ENCODE assay signal across 8 cellular contexts in genomic region chr11:64767344-64768299, GRCh38. TPM values are rescaled to one million over a fixed set of nuclear protein-coding genes. Genes with fewer than 3 reads are reported as not detected.
A peak's percentile ranks its signal among the peaks of the same experiment; 100 is the strongest.
DNase-seq lines count a peak whose midpoint lies in the region; ATAC-seq and TF ChIP-seq lines count a peak whose summit lies in the region.

No MANE protein-coding gene starts in this region.

- intact Hi-C loops in esophagus muscularis mucosa (cut with DNase I): no loop called here
- intact Hi-C loops in testis (cut with DNase I; ENCODE audit: low total_unique reads): no loop called here

- no peak overlapping the region for H2AFZ ChIP-seq in neuronal stem cell (ENCODE audit: low read length)

- no peak overlapping the region for H2AK5ac ChIP-seq in neuronal stem cell (ENCODE audit: low read depth, low read length)

- no peak overlapping the region for H3K4me2 ChIP-seq in neuronal stem cell (ENCODE audit: insufficient read depth, low read length, poor library complexity, severe bottlenecking)

- no peak overlapping the region for H3K14ac ChIP-seq in neuronal stem cell (ENCODE audit: low read length)

- H3K4me1 ChIP-seq in esophagus muscularis mucosa (peaks cover 50 to 82% (median 73%) of the 10 kb centered on the region in 4 donors), neuronal stem cell (ENCODE audit: control insufficient read depth in 2 of 2, insufficient read depth in 1 of 2, low read depth in 1 of 2, low read length in 2 of 2) (peaks cover 22 to 27% of the 10 kb centered on the region in 2 donors), testis (peaks cover 34% of the 10 kb centered on the region)

- no peak overlapping the region for H3K23ac ChIP-seq in neuronal stem cell (ENCODE audit: low read depth, low read length, poor library complexity)

- ATAC-seq in GM21825 (IDR thresholded peaks at IDR 0.05; ENCODE audit: unreplicated experiment): no peak

- H2BK12ac ChIP-seq in neuronal stem cell (ENCODE audit: low read length): no peak overlapping the region

- peaks cover 17% of the 10 kb centered on the region for H3K79me1 ChIP-seq in neuronal stem cell (ENCODE audit: low read depth, low read length)

- H3K9me3 ChIP-seq in esophagus muscularis mucosa: no peaks in the 10 kb centered on the region
- H3K9me3 ChIP-seq in neuronal stem cell (replicated peaks in 1 of 2; ENCODE audit: control insufficient read depth in 2 of 2, insufficient read depth in 1 of 2, low read depth in 1 of 2, low read length in 2 of 2): no peaks in the 10 kb centered on the region
- no peaks in the 10 kb centered on the region for H3K9me3 ChIP-seq in testis

- H3K4me3 ChIP-seq in esophagus muscularis mucosa (no peak overlapping the region), neuronal stem cell (ENCODE audit: low read length in 2 of 2) (no peak overlapping the region), testis (no peak overlapping the region)

- 52% methylated on average over 11 of the region's 19 CpGs for WGBS in esophagus muscularis mucosa
- WGBS in neuronal stem cell (ENCODE audit: extremely low coverage in 2 of 2, insufficient read length in 2 of 2, insufficient replicate concordance in 1 of 2), 2 donors: no CpG with 5 or more reads among the region's 19 CpGs
- 50 to 62% methylated on average over 11 to 19 of the region's 19 CpGs for WGBS in testis, 2 donors

- H3K36me3 ChIP-seq in esophagus muscularis mucosa (peaks cover 80 to 100% (median 97%) of the 10 kb centered on the region in 4 donors), neuronal stem cell (replicated peaks in 1 of 2; ENCODE audit: control insufficient read depth in 2 of 2, insufficient read depth in 2 of 2, low read length in 2 of 2) (peaks cover 75 to 99% of the 10 kb centered on the region in 2 donors), testis (ENCODE audit: low read depth, missing control alignments) (no peaks in the 10 kb centered on the region)

- no peak overlapping the region for H4K91ac ChIP-seq in neuronal stem cell (ENCODE audit: low read depth, low read length, poor library complexity)

- TF ChIP-seq POLR2A in esophagus muscularis mucosa (IDR thresholded peaks at IDR 0.05; ENCODE audit: low read depth) (no peak), testis (IDR thresholded peaks at IDR 0.05) (no peak)

- no peak overlapping the region for H3K4ac ChIP-seq in neuronal stem cell (ENCODE audit: low read length)

- H3K27me3 ChIP-seq in esophagus muscularis mucosa: no peaks in the 10 kb centered on the region
- no peaks in the 10 kb centered on the region for H3K27me3 ChIP-seq in neuronal stem cell (ENCODE audit: control insufficient read depth in 3 of 3, insufficient read depth in 3 of 3, low read depth in 1 of 3, low read length in 3 of 3)
- H3K27me3 ChIP-seq in testis: no peaks in the 10 kb centered on the region

- DNase-seq in NCI-H345 (lab: John Stamatoyannopoulos, UW): peak; percentile 27
- no peak for DNase-seq in NCI-H345 treated with DMSO at 0.1 percent for 48 hours (lab: John Stamatoyannopoulos, UW; ENCODE audit: unreplicated experiment)
- peak; percentile 54 to 86 for DNase-seq in NCI-H526 (lab: John Stamatoyannopoulos, UW)
- DNase-seq in activated CD8-positive, alpha-beta memory T cell treated with anti-CD3 and anti-CD28 coated beads, Interleukin-2, amount 50 U/mL, for 1 hour (ENCODE audit: extremely low read depth): peak; percentile 58
- DNase-seq in esophagus muscularis mucosa (ENCODE audit: extremely low spot score): no peak
- peak; percentile 60 for DNase-seq in neuronal stem cell (ENCODE audit: low spot score)
- DNase-seq in testis: peak; percentile 84

- peak overlapping the region; percentile 69 to 88 (median 80) for H3K27ac ChIP-seq in esophagus muscularis mucosa (replicated peaks in 1 of 4)
- no peak overlapping the region for H3K27ac ChIP-seq in neuronal stem cell (replicated peaks; ENCODE audit: low read length)
- peak overlapping the region; percentile 17 to 50 for H3K27ac ChIP-seq in testis

- H4K8ac ChIP-seq in neuronal stem cell (ENCODE audit: low read depth, low read length): no peak overlapping the region

- TF ChIP-seq CTCF in esophagus muscularis mucosa (IDR thresholded peaks at IDR 0.05): peak; percentile 70 to 82 (median 76)
- peak; percentile 68 to 94 (median 77) for TF ChIP-seq CTCF in testis (IDR thresholded peaks at IDR 0.05)

- H3K18ac ChIP-seq in neuronal stem cell (ENCODE audit: low read length): no peak overlapping the region

- no peak overlapping the region for H3K9ac ChIP-seq in neuronal stem cell (ENCODE audit: low read depth, low read length, poor library complexity)

- no peak overlapping the region for H2BK15ac ChIP-seq in neuronal stem cell (ENCODE audit: low read length)

- no peak overlapping the region for H2BK120ac ChIP-seq in neuronal stem cell (ENCODE audit: low read depth, low read length)

- TF ChIP-seq EP300 in esophagus muscularis mucosa (IDR thresholded peaks at IDR 0.05): no peak

- H2BK5ac ChIP-seq in neuronal stem cell (ENCODE audit: low read length): no peak overlapping the region

RNA-seq across cellular contexts. Expression of gene PYGM, which starts 7.8 kb away (rescaled TPM):
- 10 to 100 TPM; 18.4 to 57.2 (median 26.3) TPM for total RNA-seq in esophagus muscularis mucosa
- 1.3 TPM for polyA plus RNA-seq in neuronal stem cell (2013, experiment 1 of 2)
- polyA plus RNA-seq in neuronal stem cell (2013, experiment 2 of 2): 1.3 TPM
- 10 to 100 TPM; 12.1 to 14.4 TPM for total RNA-seq in testis
- polyA plus RNA-seq in testis (ENCODE audit: insufficient read depth, low read depth, low replicate concordance): 14.2 TPM

RNA-seq across cellular contexts. Expression of gene SF1, which starts 10.7 kb away (rescaled TPM):
- total RNA-seq in esophagus muscularis mucosa: 100 to 1,000 TPM; 199 to 285 (median 234) TPM
- 214 TPM for polyA plus RNA-seq in neuronal stem cell (2013, experiment 1 of 2)
- polyA plus RNA-seq in neuronal stem cell (2013, experiment 2 of 2): 215 TPM
- total RNA-seq in testis: 100 to 1,000 TPM; 431 to 499 TPM
- polyA plus RNA-seq in testis (ENCODE audit: insufficient read depth, low read depth, low replicate concordance): 455 TPM

RNA-seq across cellular contexts. Expression of gene RASGRP2, which starts 23.7 kb away (rescaled TPM):
- total RNA-seq in esophagus muscularis mucosa (10 to 100 TPM; 32.8 to 72.8 (median 34.9) TPM), testis (10 to 100 TPM; 24.0 to 26.3 TPM)
- 1.3 TPM for polyA plus RNA-seq in neuronal stem cell (2013, experiment 1 of 2)
- polyA plus RNA-seq in neuronal stem cell (2013, experiment 2 of 2): 1.4 TPM
- 14.4 TPM for polyA plus RNA-seq in testis (ENCODE audit: insufficient read depth, low read depth, low replicate concordance)

RNA-seq across cellular contexts. Expression of gene MAP4K2, which starts 35.4 kb away (rescaled TPM):
- total RNA-seq in esophagus muscularis mucosa (10 to 100 TPM; 11.1 to 25.0 (median 17.1) TPM), testis (10 to 100 TPM; 27.7 to 29.8 TPM)
- polyA plus RNA-seq in neuronal stem cell (2013, experiment 1 of 2): 11.1 TPM
- 11.6 TPM for polyA plus RNA-seq in neuronal stem cell (2013, experiment 2 of 2)
- polyA plus RNA-seq in testis (ENCODE audit: insufficient read depth, low read depth, low replicate concordance): 14.9 TPM

RNA-seq across cellular contexts. Expression of gene MEN1, which starts 42.7 kb away (rescaled TPM):
- total RNA-seq in esophagus muscularis mucosa (10 to 100 TPM; 10.4 to 18.7 (median 11.5) TPM), testis (10 to 100 TPM; 36.7 to 40.8 TPM)
- polyA plus RNA-seq in neuronal stem cell (2013, experiment 1 of 2): 59.7 TPM
- 59.7 TPM for polyA plus RNA-seq in neuronal stem cell (2013, experiment 2 of 2)
- 29.7 TPM for polyA plus RNA-seq in testis (ENCODE audit: insufficient read depth, low read depth, low replicate concordance)

Comparison
In these comparisons a context has a peak if more than half of its experiments do, and no peak if none do; other contexts are left out.
1. DNase-seq: peak in NCI-H345 (single experiment), NCI-H526 (2 of 2), activated CD8-positive, alpha-beta memory T cell treated with anti-CD3 and anti-CD28 coated beads, Interleukin-2, amount 50 U/mL, for 1 hour (single experiment), neuronal stem cell (single experiment) and testis (single experiment); none in NCI-H345 treated with DMSO at 0.1 percent for 48 hours (single experiment) and esophagus muscularis mucosa (single experiment).